1 cellular context compared by ENCODE assay signal in genomic region chr7:134431805-134432204, GRCh38.
TF ChIP-seq lines count a peak whose summit lies in the region.

No MANE protein-coding gene starts in this region.

TF ChIP-seq in GM12878, 131 proteins besides CTCF, POLR2A, EP300 and RAD21 (continued from another document):
- TF ChIP-seq ATF3 (IDR thresholded peaks at IDR 0.05; ENCODE audit: borderline replicate concordance, extremely low read depth, low read depth, low read length): no peak
- no peak for TF ChIP-seq STAT3 (IDR thresholded peaks at IDR 0.05; ENCODE audit: low read depth, low read length)
- TF ChIP-seq ZNF217 (IDR thresholded peaks at IDR 0.05): no peak
- no peak for TF ChIP-seq ZBTB40 (IDR thresholded peaks at IDR 0.05; ENCODE audit: borderline replicate concordance)
- no peak for TF ChIP-seq RELB (IDR thresholded peaks at IDR 0.05; ENCODE audit: low read depth)
- TF ChIP-seq IRF4 (IDR thresholded peaks at IDR 0.05; ENCODE audit: low read depth, low read length): no peak
- no peak for TF ChIP-seq TCF7 (IDR thresholded peaks at IDR 0.05; ENCODE audit: borderline replicate concordance)
- no peak for TF ChIP-seq E2F8 (IDR thresholded peaks at IDR 0.05; ENCODE audit: low read depth, partially characterized antibody)
- no peak for TF ChIP-seq HCFC1 (IDR thresholded peaks at IDR 0.05; ENCODE audit: low read length)
- no peak for TF ChIP-seq E2F4 (IDR thresholded peaks at IDR 0.05; ENCODE audit: low read depth, low read length)
- no peak for TF ChIP-seq POLR2AphosphoS5 (IDR thresholded peaks at IDR 0.05; ENCODE audit: low read length)
- TF ChIP-seq IKZF2 (IDR thresholded peaks at IDR 0.05): no peak
